Comparison of ENCODE assay signal across 19 cellular contexts in the genomic region with DNA sequence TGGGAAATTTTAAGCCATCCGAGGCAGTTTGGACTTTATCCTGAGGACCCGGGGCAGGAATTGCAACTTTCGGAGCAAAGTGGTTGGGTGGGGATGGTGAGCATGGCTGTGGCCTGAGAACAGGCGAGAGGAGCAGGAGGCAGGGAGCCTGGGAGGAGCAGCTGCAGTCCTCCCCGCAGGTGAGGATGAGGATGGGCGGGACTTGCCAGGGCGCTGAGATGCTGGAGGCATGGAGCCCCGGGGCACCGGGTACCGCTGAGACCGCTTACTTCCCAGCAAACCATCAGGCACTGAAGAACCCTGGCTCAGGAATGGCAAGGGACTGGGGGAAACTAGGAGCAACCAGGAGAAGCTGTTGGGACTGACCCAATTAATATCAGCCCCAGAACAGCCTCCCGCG.
DNase-seq lines count a peak whose midpoint lies in the region; ATAC-seq and TF ChIP-seq lines count a peak whose summit lies in the region.
"Had no signal": no experiment of that assay in that cellular context is flagged by ENCODE, and none has a peak within 500 bp of the region (broad histone marks: within the 10 kb centered on the region; RNA-seq: fewer than 3 reads in every experiment).

No MANE protein-coding gene starts in this region.

- H4K20me1 ChIP-seq in Karpas-422 (ENCODE audit: insufficient read depth, low read depth, low read length): no peaks in the 10 kb centered on the region

- H3K4me3 Mint-ChIP-seq in WTC11 (no peak overlapping the region), immature natural killer cell (no peak overlapping the region)
- H3K4me3 Mint-ChIP-seq: CD4-positive, alpha-beta T cell had no signal

- H3K27ac Mint-ChIP-seq in WTC11 (no peak overlapping the region), immature natural killer cell (no peak overlapping the region)
- H3K27ac Mint-ChIP-seq: CD4-positive, alpha-beta T cell had no signal

- no peaks in the 10 kb centered on the region for H3K36me3 Mint-ChIP-seq in WTC11
- no peaks in the 10 kb centered on the region for H3K36me3 Mint-ChIP-seq in immature natural killer cell

- H3K9me3 ChIP-seq in Karpas-422 (ENCODE audit: low read length): no peaks in the 10 kb centered on the region
- no peaks in the 10 kb centered on the region for H3K9me3 ChIP-seq in sigmoid colon

- no peaks in the 10 kb centered on the region for H3K9me2 ChIP-seq in Karpas-422 (replicated peaks; ENCODE audit: insufficient read depth, low read length)

- no peak overlapping the region for H2AFZ ChIP-seq in Karpas-422 (ENCODE audit: low read length)
- H2AFZ ChIP-seq: PC-9 had no signal

- no peak overlapping the region for H3K9ac ChIP-seq in Karpas-422 (ENCODE audit: low read length)
- H3K9ac ChIP-seq: KMS-11 had no signal

- H3K27me3 ChIP-seq in Karpas-422 (ENCODE audit: low read length) (no peaks in the 10 kb centered on the region), sigmoid colon (peaks cover 0 to 20% (median 0%) of the 10 kb centered on the region in 3 donors)

- no peak overlapping the region for H3K27ac ChIP-seq in Karpas-422 (ENCODE audit: low read length)
- H3K27ac ChIP-seq in sigmoid colon: no peak overlapping the region
- H3K27ac ChIP-seq: KMS-11, PC-9 had no signal

- no peak for TF ChIP-seq POLR2A in sigmoid colon (IDR thresholded peaks at IDR 0.05)

- TF ChIP-seq CTCF in WTC11 (IDR thresholded peaks at IDR 0.05) (no peak), sigmoid colon (IDR thresholded peaks at IDR 0.05) (no peak)

- H3K4me1 ChIP-seq in Karpas-422 (ENCODE audit: low read length): peaks cover 17% of the 10 kb centered on the region
- no peaks in the 10 kb centered on the region for H3K4me1 ChIP-seq in sigmoid colon

- no peaks in the 10 kb centered on the region; the same call in 1 of the 2 replicates for H3K27me3 Mint-ChIP-seq in WTC11 (ENCODE audit: low read depth)
- peaks cover 1 to 24% (median 7%) of the 10 kb centered on the region in 3 donors for H3K27me3 Mint-ChIP-seq in immature natural killer cell (ENCODE audit: low read depth in 3 of 3)

- H3K4me3 ChIP-seq in Karpas-422 (ENCODE audit: low read length) (no peak overlapping the region), sigmoid colon (no peak overlapping the region)
- H3K4me3 ChIP-seq: PC-9 had no signal

- peak; percentile 19 for DNase-seq in activated effector memory CD4-positive, alpha-beta T cell treated with anti-CD3 and anti-CD28 coated beads, Interleukin-2, amount 50 U/mL, for 16 hours
- DNase-seq in activated effector memory CD4-positive, alpha-beta T cell treated with Interleukin-2 at 50 U/mL for 16 hours: no peak
- DNase-seq in Karpas-422: no peak
- DNase-seq in WTC11 (ENCODE audit: low spot score): no peak
- peak; percentile 49 for DNase-seq in sigmoid colon
- no peak for DNase-seq in cerebellum (ENCODE audit: low spot score)
- no peak for DNase-seq in immature natural killer cell
- DNase-seq in KG1 (lab: John Stamatoyannopoulos, UW): no peak
- DNase-seq: CD4-positive, alpha-beta T cell; IMR-90; NCI-H1105; NCI-H146; NCI-H1930; NCI-H2107; NCI-H524 treated with DMSO at 0.1 percent for 48 hours; NCI-H82; PC-9; SHP77 had no signal

- H3K4me2 ChIP-seq in Karpas-422 (ENCODE audit: low read depth, low read length, poor library complexity, severe bottlenecking): peak overlapping the region; percentile 63
- H3K4me2 ChIP-seq: KMS-11, PC-9 had no signal

- POLR2A ChIA-PET in WTC11 (lab: Charles Lee): no interaction called here

- H3K4me1 Mint-ChIP-seq in WTC11: peaks cover 35% of the 10 kb centered on the region
- no peaks in the 10 kb centered on the region for H3K4me1 Mint-ChIP-seq in immature natural killer cell

- CTCF ChIA-PET in WTC11 (lab: Charles Lee): interaction anchor here (1.2 to 4.5 kb wide), 3 partner anchors 15 to 154 kb away, joined by 5 to 30 read pairs (median 17); no protein-coding TSS in a partner anchor

- ATAC-seq in WTC11: no peak

- WGBS in sigmoid colon, 2 donors: 55 to 64% methylated on average over 13 of the region's 13 CpGs

- intact Hi-C loops in sigmoid colon (cut with DNase I): no loop called here

- no peaks in the 10 kb centered on the region for H3K36me3 ChIP-seq in Karpas-422 (ENCODE audit: insufficient read depth, low read length)
- H3K36me3 ChIP-seq in sigmoid colon: no peaks in the 10 kb centered on the region

- H3K79me2 ChIP-seq in Karpas-422 (ENCODE audit: low read length): no peaks in the 10 kb centered on the region

- no peak for TF ChIP-seq EP300 in sigmoid colon (IDR thresholded peaks at IDR 0.05)

- H3K9me3 Mint-ChIP-seq in WTC11 (peaks cover 2% of the 10 kb centered on the region; the same call in 1 of the 2 replicates), immature natural killer cell (peaks cover 0 to 2% (median 0%) of the 10 kb centered on the region in 6 donors)
- H3K9me3 Mint-ChIP-seq: CD4-positive, alpha-beta T cell had no signal

TF ChIP-seq in WTC11, 78 proteins besides CTCF, POLR2A, EP300 and RAD21:
- TF ChIP-seq ZNF263 (CRISPR knock-in tag; IDR thresholded peaks at IDR 0.05; ENCODE audit: low read depth) (peak; percentile 64; the same call in 1 of the 2 replicates), OVOL2 (CRISPR knock-in tag; IDR thresholded peaks at IDR 0.05; ENCODE audit: borderline replicate concordance) (no peak)
TF ChIP-seq in WTC11: peak in this region for 1.

Comparison
In these comparisons a context has a peak if more than half of its experiments do, and no peak if none do; other contexts are left out.
1. DNase-seq: peak in activated effector memory CD4-positive, alpha-beta T cell treated with anti-CD3 and anti-CD28 coated beads, Interleukin-2, amount 50 U/mL, for 16 hours (single experiment) and sigmoid colon (single experiment); none in activated effector memory CD4-positive, alpha-beta T cell treated with Interleukin-2 at 50 U/mL for 16 hours (single experiment), Karpas-422 (single experiment), WTC11 (single experiment), cerebellum (single experiment), immature natural killer cell (0 of 3) and KG1 (single experiment).